Comparison of ENCODE assay signal across 8 cellular contexts in the genomic region with DNA sequence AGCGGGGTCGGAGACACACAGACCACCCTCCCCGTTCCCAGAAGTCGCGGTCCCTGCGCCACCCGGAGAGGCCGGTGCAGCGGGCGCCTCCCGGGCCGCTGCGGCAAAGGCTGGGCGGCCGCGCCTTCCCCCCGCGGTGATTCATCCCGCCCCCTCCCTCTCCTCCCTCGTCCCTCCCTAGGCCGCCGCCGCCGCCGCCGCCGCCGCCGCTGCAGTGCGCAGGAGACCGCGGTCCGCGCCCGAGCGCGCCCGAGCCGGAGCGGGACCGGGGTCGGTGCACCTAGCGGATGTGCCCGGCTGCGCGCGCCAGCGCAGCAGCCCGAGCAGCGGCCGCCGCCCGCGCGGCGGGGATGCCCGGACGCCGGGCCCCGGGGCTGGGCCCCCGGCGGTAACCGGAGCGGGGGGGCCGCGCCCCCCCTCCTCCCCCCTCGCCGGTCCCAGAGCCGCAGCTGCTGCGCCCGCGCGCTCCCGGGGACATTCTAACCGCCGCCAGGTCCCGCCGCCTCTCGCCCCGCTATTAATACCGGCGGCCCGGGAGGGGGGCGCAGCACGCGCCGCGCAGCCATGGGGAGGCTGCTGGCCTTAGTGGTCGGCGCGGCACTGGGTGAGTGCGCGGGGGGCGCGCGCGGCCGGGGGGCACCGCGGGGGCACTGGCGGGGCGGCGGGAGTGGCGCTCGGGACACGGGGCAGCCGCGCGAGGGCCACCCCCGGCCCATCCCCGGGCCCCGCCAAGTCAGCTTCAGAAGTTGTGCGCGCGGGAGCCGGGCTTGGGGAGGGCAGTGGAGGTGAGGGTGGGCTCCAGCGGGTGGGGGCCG. TPM values are rescaled to one million over a fixed set of nuclear protein-coding genes. Genes with fewer than 3 reads are reported as not detected.
A peak's percentile ranks its signal among the peaks of the same experiment; 100 is the strongest.
DNase-seq lines count a peak whose midpoint lies in the region; ATAC-seq and TF ChIP-seq lines count a peak whose summit lies in the region.

A gene (plus strand): TSS at position 214 of the 815 bp plus-strand sequence. CDS start 351 bp downstream, at position 565.

- DNase-seq in Ammon's horn (ENCODE audit: low spot score) (peak; percentile 70), HFF-Myc (ENCODE audit: extremely low read depth, low read depth) (no peak), T1000 (lab: John Stamatoyannopoulos, UW) (peak; percentile 61), astrocyte of the spinal cord (ENCODE audit: low read depth, low spot score) (peak; percentile 67)

- peaks cover 23 to 33% (median 33%) of the 10 kb centered on the region in 3 donors for H3K36me3 ChIP-seq in skeletal muscle tissue (ENCODE audit: control insufficient read depth in 3 of 3, insufficient read depth in 3 of 3, low read length in 3 of 3)

- peaks cover 50 to 62% (median 53%) of the 10 kb centered on the region in 3 donors for H3K4me1 ChIP-seq in skeletal muscle tissue (ENCODE audit: control insufficient read depth in 3 of 3, insufficient read depth in 3 of 3, low read length in 3 of 3)

- H3K27ac ChIP-seq in skeletal muscle tissue (ENCODE audit: low read depth, low read length): peak within 1 kb of the TSS; percentile 80

- ATAC-seq in GM21737 (IDR thresholded peaks at IDR 0.05; ENCODE audit: unreplicated experiment): no peak
- no peak for ATAC-seq in HG03025 (IDR thresholded peaks at IDR 0.05; ENCODE audit: low FRiP score, unreplicated experiment)

- H3K9me3 ChIP-seq in skeletal muscle tissue (ENCODE audit: control insufficient read depth in 3 of 3, low read length in 3 of 3): no peaks in the 10 kb centered on the region

- TF ChIP-seq CTCF in HFF-Myc (IDR thresholded peaks at IDR 0.05; ENCODE audit: low read depth, low read length, missing control alignments): no peak
- no peak for TF ChIP-seq CTCF in astrocyte of the spinal cord (IDR thresholded peaks at IDR 0.05; ENCODE audit: low read depth, low read length)

- H3K4me3 ChIP-seq in HFF-Myc (replicated peaks; ENCODE audit: low read depth, low read length) (peak within 1 kb of the TSS; percentile 38), astrocyte of the spinal cord (ENCODE audit: low read depth, low read length) (peak within 1 kb of the TSS; percentile 44), iPS-11a (ENCODE audit: low read depth, low read length) (peak within 1 kb of the TSS; percentile 30), skeletal muscle tissue (ENCODE audit: low read length in 3 of 3) (peak within 1 kb of the TSS; percentile 66 to 78 (median 68))

- in situ Hi-C loops in astrocyte of the spinal cord (cut with HindIII; ENCODE audit: low sequenced_read_pairs): no loop called here

- no peaks in the 10 kb centered on the region for H3K27me3 ChIP-seq in skeletal muscle tissue (ENCODE audit: control insufficient read depth in 3 of 3, insufficient read depth in 3 of 3, low read length in 3 of 3)

- H3K9ac ChIP-seq in skeletal muscle tissue (ENCODE audit: low read depth in 1 of 3, low read length in 3 of 3): peak within 1 kb of the TSS; percentile 43 to 81 (median 71)

RNA-seq across cellular contexts. Expression of the gene that starts here (rescaled TPM):
- 1.6 TPM for total RNA-seq in skeletal muscle tissue
